1 cellular context compared by ENCODE assay signal in genomic region chr17:77436058-77436442, GRCh38.
A peak's percentile ranks its signal among the peaks of the same experiment; 100 is the strongest.
TF ChIP-seq lines count a peak whose summit lies in the region.

No MANE protein-coding gene starts in this region.

TF ChIP-seq in HEK293, 187 proteins besides CTCF, POLR2A, EP300 and RAD21 (continued from another document):
- TF ChIP-seq, protein P1, sequence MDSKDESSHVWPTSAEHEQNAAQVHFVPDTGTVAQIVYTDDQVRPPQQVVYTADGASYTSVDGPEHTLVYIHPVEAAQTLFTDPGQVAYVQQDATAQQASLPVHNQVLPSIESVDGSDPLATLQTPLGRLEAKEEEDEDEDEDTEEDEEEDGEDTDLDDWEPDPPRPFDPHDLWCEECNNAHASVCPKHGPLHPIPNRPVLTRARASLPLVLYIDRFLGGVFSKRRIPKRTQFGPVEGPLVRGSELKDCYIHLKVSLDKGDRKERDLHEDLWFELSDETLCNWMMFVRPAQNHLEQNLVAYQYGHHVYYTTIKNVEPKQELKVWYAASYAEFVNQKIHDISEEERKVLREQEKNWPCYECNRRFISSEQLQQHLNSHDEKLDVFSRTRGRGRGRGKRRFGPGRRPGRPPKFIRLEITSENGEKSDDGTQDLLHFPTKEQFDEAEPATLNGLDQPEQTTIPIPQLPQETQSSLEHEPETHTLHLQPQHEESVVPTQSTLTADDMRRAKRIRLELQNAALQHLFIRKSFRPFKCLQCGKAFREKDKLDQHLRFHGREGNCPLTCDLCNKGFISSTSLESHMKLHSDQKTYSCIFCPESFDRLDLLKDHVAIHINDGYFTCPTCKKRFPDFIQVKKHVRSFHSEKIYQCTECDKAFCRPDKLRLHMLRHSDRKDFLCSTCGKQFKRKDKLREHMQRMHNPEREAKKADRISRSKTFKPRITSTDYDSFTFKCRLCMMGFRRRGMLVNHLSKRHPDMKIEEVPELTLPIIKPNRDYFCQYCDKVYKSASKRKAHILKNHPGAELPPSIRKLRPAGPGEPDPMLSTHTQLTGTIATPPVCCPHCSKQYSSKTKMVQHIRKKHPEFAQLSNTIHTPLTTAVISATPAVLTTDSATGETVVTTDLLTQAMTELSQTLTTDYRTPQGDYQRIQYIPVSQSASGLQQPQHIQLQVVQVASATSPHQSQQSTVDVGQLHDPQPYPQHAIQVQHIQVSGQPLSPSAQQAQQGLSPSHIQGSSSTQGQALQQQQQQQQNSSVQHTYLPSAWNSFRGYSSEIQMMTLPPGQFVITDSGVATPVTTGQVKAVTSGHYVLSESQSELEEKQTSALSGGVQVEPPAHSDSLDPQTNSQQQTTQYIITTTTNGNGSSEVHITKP (tag by site-specific recombination; IDR thresholded peaks at IDR 0.05): peak; percentile 31; the same call in 1 of the 2 replicates
- TF ChIP-seq ZFHX2 (tag by site-specific recombination; conservative IDR thresholded peaks at IDR 0.05): peak; percentile 76
TF ChIP-seq in HEK293: peak in this region for 3.
